Comparison of ENCODE assay signal across 1 cellular context in genomic region chr4:98143001-98143899, GRCh38.
TF ChIP-seq lines count a peak whose summit lies in the region.

STPG2 (minus strand) TSS chr4:98143476.

TF ChIP-seq in WTC11, 78 proteins besides CTCF, POLR2A, EP300 and RAD21 (continued from another document):
- TF ChIP-seq, protein P1, sequence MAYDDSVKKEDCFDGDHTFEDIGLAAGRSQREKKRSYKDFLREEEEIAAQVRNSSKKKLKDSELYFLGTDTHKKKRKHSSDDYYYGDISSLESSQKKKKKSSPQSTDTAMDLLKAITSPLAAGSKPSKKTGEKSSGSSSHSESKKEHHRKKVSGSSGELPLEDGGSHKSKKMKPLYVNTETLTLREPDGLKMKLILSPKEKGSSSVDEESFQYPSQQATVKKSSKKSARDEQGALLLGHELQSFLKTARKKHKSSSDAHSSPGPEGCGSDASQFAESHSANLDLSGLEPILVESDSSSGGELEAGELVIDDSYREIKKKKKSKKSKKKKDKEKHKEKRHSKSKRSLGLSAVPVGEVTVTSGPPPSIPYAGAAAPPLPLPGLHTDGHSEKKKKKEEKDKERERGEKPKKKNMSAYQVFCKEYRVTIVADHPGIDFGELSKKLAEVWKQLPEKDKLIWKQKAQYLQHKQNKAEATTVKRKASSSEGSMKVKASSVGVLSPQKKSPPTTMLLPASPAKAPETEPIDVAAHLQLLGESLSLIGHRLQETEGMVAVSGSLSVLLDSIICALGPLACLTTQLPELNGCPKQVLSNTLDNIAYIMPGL (CRISPR knock-in tag; IDR thresholded peaks at IDR 0.05): peak; percentile 72
